Comparison of ENCODE assay signal across 1 cellular context in genomic region chr10:59865101-59865500, GRCh38.
TF ChIP-seq lines count a peak whose summit lies in the region.

No MANE protein-coding gene starts in this region.

TF ChIP-seq in GM12878, 131 proteins besides CTCF, POLR2A, EP300 and RAD21 (continued from another document):
- TF ChIP-seq HDGF (IDR thresholded peaks at IDR 0.05) (no peak), RCOR1 (conservative IDR thresholded peaks at IDR 0.05; ENCODE audit: low read depth, low read length) (no peak), NFIC (IDR thresholded peaks at IDR 0.05; ENCODE audit: low read depth, low read length) (no peak), TCF7 (IDR thresholded peaks at IDR 0.05; ENCODE audit: borderline replicate concordance) (0 out of 2 replicates have a peak, but pooled peaks have one; percentile 27), BCL11A (IDR thresholded peaks at IDR 0.05; ENCODE audit: low read depth, low read length) (no peak), HSF1 (IDR thresholded peaks at IDR 0.05; ENCODE audit: low read depth, low read length) (no peak), PBX3 (IDR thresholded peaks at IDR 0.05; ENCODE audit: insufficient replicate concordance, low read depth, low read length) (no peak), MTA2 (IDR thresholded peaks at IDR 0.05; ENCODE audit: low read depth) (no peak), SREBF1 (IDR thresholded peaks at IDR 0.05; ENCODE audit: low read length) (no peak), MTA3 (IDR thresholded peaks at IDR 0.05; ENCODE audit: borderline replicate concordance, low read length) (no peak), CUX1 (IDR thresholded peaks at IDR 0.05; ENCODE audit: insufficient replicate concordance, low read depth, low read length) (no peak), IRF4 (IDR thresholded peaks at IDR 0.05; ENCODE audit: low read depth, low read length) (no peak), ZNF217 (IDR thresholded peaks at IDR 0.05) (no peak)
- TF ChIP-seq, protein P1, sequence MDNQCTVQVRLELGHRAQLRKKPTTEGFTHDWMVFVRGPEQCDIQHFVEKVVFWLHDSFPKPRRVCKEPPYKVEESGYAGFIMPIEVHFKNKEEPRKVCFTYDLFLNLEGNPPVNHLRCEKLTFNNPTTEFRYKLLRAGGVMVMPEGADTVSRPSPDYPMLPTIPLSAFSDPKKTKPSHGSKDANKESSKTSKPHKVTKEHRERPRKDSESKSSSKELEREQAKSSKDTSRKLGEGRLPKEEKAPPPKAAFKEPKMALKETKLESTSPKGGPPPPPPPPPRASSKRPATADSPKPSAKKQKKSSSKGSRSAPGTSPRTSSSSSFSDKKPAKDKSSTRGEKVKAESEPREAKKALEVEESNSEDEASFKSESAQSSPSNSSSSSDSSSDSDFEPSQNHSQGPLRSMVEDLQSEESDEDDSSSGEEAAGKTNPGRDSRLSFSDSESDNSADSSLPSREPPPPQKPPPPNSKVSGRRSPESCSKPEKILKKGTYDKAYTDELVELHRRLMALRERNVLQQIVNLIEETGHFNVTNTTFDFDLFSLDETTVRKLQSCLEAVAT (IDR thresholded peaks at IDR 0.05), result no peak
